7 cellular contexts compared by ENCODE assay signal in the genomic region with DNA sequence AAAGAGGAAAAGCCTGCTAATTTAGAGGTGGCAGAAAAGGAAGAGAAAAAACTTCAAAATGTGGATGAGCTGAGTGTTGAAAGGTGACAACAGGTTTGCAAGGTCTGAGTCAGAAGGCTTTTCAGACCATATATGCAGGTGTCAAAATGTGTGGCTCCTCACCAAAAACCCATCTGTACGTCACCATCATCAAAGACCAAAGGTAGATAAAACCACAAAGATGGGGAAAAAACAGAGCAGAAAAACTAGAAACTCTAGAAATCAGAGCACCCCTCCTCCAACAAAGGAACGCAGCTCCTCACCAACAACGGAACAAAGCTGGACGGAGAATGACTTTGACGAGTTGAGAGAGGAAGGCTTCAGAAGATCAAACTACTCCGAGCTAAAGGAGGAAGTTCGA. TPM values are rescaled to one million over a fixed set of nuclear protein-coding genes. Genes with fewer than 3 reads are reported as not detected.
DNase-seq lines count a peak whose midpoint lies in the region; ATAC-seq lines count a peak whose summit lies in the region.
"Not testable (repeated sequence)": the region's sequence is repeated elsewhere in the genome, so short reads cannot be mapped to it uniquely, and the experiment has no call there.

No MANE protein-coding gene starts in this region.

- peak; percentile 86 to 88 for ATAC-seq in activated CD4-positive, CD25-positive, alpha-beta regulatory T cell treated with anti-CD3 and anti-CD28 coated beads, Interleukin-2, amount 50 U/mL, for 24 hours
- peak; percentile 89 to 95 for ATAC-seq in activated T-cell treated with anti-CD3 and anti-CD28 coated beads, Interleukin-2, amount 50 U/mL, for 4 hours

- not testable (repeated sequence) for H3K9me3 ChIP-seq in CD4-positive, alpha-beta memory T cell (ENCODE audit: control insufficient read depth in 1 of 2, low read length in 2 of 2)

- H3K9me3 Mint-ChIP-seq in CD4-positive, alpha-beta memory T cell: peaks cover 0 to 18% (median 8%) of the 10 kb centered on the region in 8 donors
- not testable (repeated sequence) for H3K9me3 Mint-ChIP-seq in activated CD4-positive, alpha-beta memory T cell treated with anti-CD3 and anti-CD28 coated beads for 36 hours; activated T-cell treated with anti-CD3 and anti-CD28 coated beads, Interleukin-2, amount 50 U/mL, for 4 hours
- H3K9me3 Mint-ChIP-seq in activated naive CD4-positive, alpha-beta T cell treated with anti-CD3 and anti-CD28 coated beads, Interleukin-2, amount 10 ng/mL, durations not matched to agents 7 days and 5 days: peaks cover 14% of the 10 kb centered on the region

- H3K4me1 ChIP-seq in CD4-positive, alpha-beta memory T cell (ENCODE audit: insufficient read depth, low read length): not testable (repeated sequence)

- H3K27me3 Mint-ChIP-seq in CD4-positive, alpha-beta memory T cell; activated CD4-positive, alpha-beta memory T cell treated with anti-CD3 and anti-CD28 coated beads for 36 hours; activated T-cell treated with anti-CD3 and anti-CD28 coated beads, Interleukin-2, amount 50 U/mL, for 4 hours (ENCODE audit: low read depth); activated naive CD4-positive, alpha-beta T cell treated with anti-CD3 and anti-CD28 coated beads, Interleukin-2, amount 10 ng/mL, durations not matched to agents 7 days and 5 days: not testable (repeated sequence)

- H3K36me3 Mint-ChIP-seq in CD4-positive, alpha-beta memory T cell; activated CD4-positive, alpha-beta memory T cell treated with anti-CD3 and anti-CD28 coated beads for 36 hours; activated T-cell treated with anti-CD3 and anti-CD28 coated beads, Interleukin-2, amount 50 U/mL, for 4 hours (ENCODE audit: insufficient read depth): not testable (repeated sequence)
- peaks cover 14% of the 10 kb centered on the region for H3K36me3 Mint-ChIP-seq in activated naive CD4-positive, alpha-beta T cell treated with anti-CD3 and anti-CD28 coated beads, Interleukin-2, amount 10 ng/mL, durations not matched to agents 7 days and 5 days

- POLR2A ChIA-PET in CD4-positive, alpha-beta memory T cell (lab: Charles Lee; ENCODE audit: partially characterized antibody): interaction anchor here (0.8 to 1.6 kb wide), 3 partner anchors 27 to 79 kb away, joined by 3 to 18 read pairs (median 6); partner anchors contain the start of gene TLE4
- POLR2A ChIA-PET in activated CD4-positive, alpha-beta memory T cell treated with anti-CD3 and anti-CD28 coated beads for 36 hours (lab: Charles Lee): not testable (repeated sequence)

- H3K27ac Mint-ChIP-seq in CD4-positive, alpha-beta memory T cell: peak overlapping the region; percentile 5 to 90 (median 68)
- H3K27ac Mint-ChIP-seq in activated CD4-positive, alpha-beta memory T cell treated with anti-CD3 and anti-CD28 coated beads for 36 hours: peak overlapping the region; percentile 20
- peak overlapping the region; percentile 77 for H3K27ac Mint-ChIP-seq in activated naive CD4-positive, alpha-beta T cell treated with anti-CD3 and anti-CD28 coated beads, Interleukin-2, amount 10 ng/mL, durations not matched to agents 7 days and 5 days

- H3K27me3 ChIP-seq in CD4-positive, alpha-beta memory T cell (ENCODE audit: insufficient read depth, low read length): not testable (repeated sequence)

- H3K4me3 ChIP-seq in CD4-positive, alpha-beta memory T cell (ENCODE audit: low read length in 2 of 2): not testable (repeated sequence)

- H3K4me3 Mint-ChIP-seq in CD4-positive, alpha-beta memory T cell: peak overlapping the region; percentile 26 to 59 (median 53)
- H3K4me3 Mint-ChIP-seq in activated CD4-positive, alpha-beta memory T cell treated with anti-CD3 and anti-CD28 coated beads for 36 hours: peak overlapping the region; percentile 18
- H3K4me3 Mint-ChIP-seq in activated T-cell treated with anti-CD3 and anti-CD28 coated beads, Interleukin-2, amount 50 U/mL, for 4 hours: peak overlapping the region; percentile 10
- H3K4me3 Mint-ChIP-seq in activated naive CD4-positive, alpha-beta T cell treated with anti-CD3 and anti-CD28 coated beads, Interleukin-2, amount 10 ng/mL, durations not matched to agents 7 days and 5 days: peak overlapping the region; percentile 40

- H3K36me3 ChIP-seq in CD4-positive, alpha-beta memory T cell (ENCODE audit: insufficient read depth, low read length): not testable (repeated sequence)

- peaks cover 8 to 23% (median 12%) of the 10 kb centered on the region in 4 donors for H3K4me1 Mint-ChIP-seq in CD4-positive, alpha-beta memory T cell
- peaks cover 21% of the 10 kb centered on the region for H3K4me1 Mint-ChIP-seq in activated CD4-positive, alpha-beta memory T cell treated with anti-CD3 and anti-CD28 coated beads for 36 hours (ENCODE audit: low read depth)
- H3K4me1 Mint-ChIP-seq in activated T-cell treated with anti-CD3 and anti-CD28 coated beads, Interleukin-2, amount 50 U/mL, for 4 hours (ENCODE audit: low read depth): peaks cover 19% of the 10 kb centered on the region
- peaks cover 27% of the 10 kb centered on the region for H3K4me1 Mint-ChIP-seq in activated naive CD4-positive, alpha-beta T cell treated with anti-CD3 and anti-CD28 coated beads, Interleukin-2, amount 10 ng/mL, durations not matched to agents 7 days and 5 days

- H3K27ac ChIP-seq in CD4-positive, alpha-beta memory T cell (ENCODE audit: low read depth, low read length): not testable (repeated sequence)

- intact Hi-C loops in CD4-positive, alpha-beta memory T cell (cut with micrococcal nuclease): loop anchor here (1.0 kb wide), 1 partner anchor 27 kb away; the partner anchor contains the start of gene TLE4
- intact Hi-C loops in activated CD4-positive, alpha-beta memory T cell treated with anti-CD3 and anti-CD28 coated beads for 36 hours (cut with micrococcal nuclease): loop anchor here (1.0 kb wide), 1 partner anchor 27 kb away; the partner anchor contains the start of gene TLE4

- peak; percentile 48 to 75 (median 59) for DNase-seq in CD4-positive, alpha-beta memory T cell
- peak; percentile 42 for DNase-seq in activated CD4-positive, alpha-beta memory T cell treated with anti-CD3 and anti-CD28 coated beads for 36 hours
- DNase-seq in activated T-cell treated with anti-CD3 and anti-CD28 coated beads, Interleukin-2, amount 50 U/mL, for 4 hours: peak; percentile 10
- peak; percentile 53 for DNase-seq in activated naive CD4-positive, alpha-beta T cell treated with anti-CD3 and anti-CD28 coated beads, Interleukin-2, amount 10 ng/mL, durations not matched to agents 7 days and 5 days
- DNase-seq in central memory CD4-positive, alpha-beta T cell: peak; percentile 51
- peak; percentile 28 for DNase-seq in stimulated activated CD8-positive, alpha-beta memory T cell treated with anti-CD3 and anti-CD28 coated beads, Interleukin-4, amount 100 ng/mL, for 48 hours

- CTCF ChIA-PET in CD4-positive, alpha-beta memory T cell (lab: Charles Lee; ENCODE audit: partially characterized antibody); activated CD4-positive, alpha-beta memory T cell treated with anti-CD3 and anti-CD28 coated beads for 36 hours (lab: Charles Lee); activated naive CD4-positive, alpha-beta T cell treated with anti-CD3 and anti-CD28 coated beads, Interleukin-2, amount 10 ng/mL, durations not matched to agents 7 days and 5 days (lab: Charles Lee): not testable (repeated sequence)

RNA-seq across cellular contexts. Expression of gene TLE4, which starts 27.4 kb away (rescaled TPM):
- total RNA-seq in CD4-positive, alpha-beta memory T cell: 100 to 1,000 TPM in 1 of 2 experiments, 10 to 100 TPM in 1; 98.6 to 101 TPM
- 10 to 100 TPM; 27.9 to 45.7 TPM for polyA plus RNA-seq in CD4-positive, alpha-beta memory T cell
- 10 to 100 TPM; 14.3 to 15.3 TPM for total RNA-seq in activated CD4-positive, alpha-beta memory T cell treated with anti-CD3 and anti-CD28 coated beads for 36 hours
- total RNA-seq in activated T-cell treated with anti-CD3 and anti-CD28 coated beads, Interleukin-2, amount 50 U/mL, for 4 hours: 10 to 100 TPM; 13.4 to 18.9 (median 14.1) TPM

Comparison
In these comparisons a context has a peak if more than half of its experiments do, and no peak if none do; other contexts are left out.
1. H3K27ac Mint-ChIP-seq: peak in every context shown above with its lines; median percentile 77 in activated naive CD4-positive, alpha-beta T cell treated with anti-CD3 and anti-CD28 coated beads, Interleukin-2, amount 10 ng/mL, durations not matched to agents 7 days and 5 days; 68 in CD4-positive, alpha-beta memory T cell; 20 in activated CD4-positive, alpha-beta memory T cell treated with anti-CD3 and anti-CD28 coated beads for 36 hours.
2. RNA of gene TLE4, which starts 27.4 kb away (total RNA-seq): 98.6 to 101 TPM in CD4-positive, alpha-beta memory T cell; 14.3 to 15.3 TPM in activated CD4-positive, alpha-beta memory T cell treated with anti-CD3 and anti-CD28 coated beads for 36 hours and 13.4 to 18.9 TPM in activated T-cell treated with anti-CD3 and anti-CD28 coated beads, Interleukin-2, amount 50 U/mL, for 4 hours; every median in the first group is over 4 times any median in the second.
3. Peak in every context shown above with its lines, with median percentiles within 50 percentile points of each other: DNase-seq and H3K4me3 Mint-ChIP-seq.